12 cellular contexts compared by ENCODE assay signal in genomic region chr4:38574559-38575333, GRCh38.
DNase-seq lines count a peak whose midpoint lies in the region; ATAC-seq and TF ChIP-seq lines count a peak whose summit lies in the region.
"Had no signal": no experiment of that assay in that cellular context is flagged by ENCODE, and none has a peak within 500 bp of the region (broad histone marks: within the 10 kb centered on the region; RNA-seq: fewer than 3 reads in every experiment).

No MANE protein-coding gene starts in this region.

- peaks cover 4% of the 10 kb centered on the region for H3K27me3 Mint-ChIP-seq in activated naive CD4-positive, alpha-beta T cell treated with anti-CD3 and anti-CD28 coated beads, Interleukin-2, amount 10 ng/mL, durations not matched to agents 7 days and 5 days

- H3K36me3 Mint-ChIP-seq in activated naive CD4-positive, alpha-beta T cell treated with anti-CD3 and anti-CD28 coated beads, Interleukin-2, amount 10 ng/mL, durations not matched to agents 7 days and 5 days = no peaks in the 10 kb centered on the region

- peaks cover 5% of the 10 kb centered on the region for H3K9me3 Mint-ChIP-seq in activated naive CD4-positive, alpha-beta T cell treated with anti-CD3 and anti-CD28 coated beads, Interleukin-2, amount 10 ng/mL, durations not matched to agents 7 days and 5 days

- ATAC-seq in right cardiac atrium (peak in 1 of 2 donors; percentile 64), lower lobe of right lung (peak; percentile 29 to 47), HG02763 (IDR thresholded peaks at IDR 0.05; ENCODE audit: unreplicated experiment) (no peak)

- no peak overlapping the region for H3K4me3 ChIP-seq in right cardiac atrium (ENCODE audit: low read length)
- H3K4me3 ChIP-seq in right atrium auricular region = no peak overlapping the region
- H3K4me3 ChIP-seq in lower lobe of right lung = no peak overlapping the region
- H3K4me3 ChIP-seq: thoracic aorta had no signal

- DNase-seq in right cardiac atrium = peak in 2 of 3 donors; percentile 41 to 57
- no peak for DNase-seq in right atrium auricular region (ENCODE audit: low spot score)
- no peak for DNase-seq in lower lobe of right lung
- DNase-seq in AG08396 (ENCODE audit: low spot score) = no peak
- DNase-seq in activated naive CD4-positive, alpha-beta T cell treated with anti-CD3 and anti-CD28 coated beads, Interleukin-2, amount 10 ng/mL, durations not matched to agents 7 days and 5 days = no peak
- no peak for DNase-seq in NCI-H2107 treated with DMSO at 0.1 percent for 48 hours (lab: John Stamatoyannopoulos, UW; ENCODE audit: unreplicated experiment)
- DNase-seq: activated CD8-positive, alpha-beta memory T cell treated with anti-CD3 and anti-CD28 coated beads, Interleukin-2, amount 50 U/mL, for 4 hours; NCI-H2227 treated with DMSO at 0.1 percent for 48 hours; stimulated activated CD4-positive, alpha-beta T cell treated with anti-CD3 and anti-CD28 coated beads, Interleukin-4, amount 100 ng/mL, for 24 hours had no signal

- WGBS in right cardiac atrium = 72% methylated on average over 17 of the region's 17 CpGs

- TF ChIP-seq CTCF in right atrium auricular region (IDR thresholded peaks at IDR 0.05) (no peak), lower lobe of right lung (IDR thresholded peaks at IDR 0.05) (no peak)

- no peaks in the 10 kb centered on the region for H3K4me1 Mint-ChIP-seq in activated naive CD4-positive, alpha-beta T cell treated with anti-CD3 and anti-CD28 coated beads, Interleukin-2, amount 10 ng/mL, durations not matched to agents 7 days and 5 days

- no peak overlapping the region for H3K27ac Mint-ChIP-seq in activated naive CD4-positive, alpha-beta T cell treated with anti-CD3 and anti-CD28 coated beads, Interleukin-2, amount 10 ng/mL, durations not matched to agents 7 days and 5 days

- no peaks in the 10 kb centered on the region for H3K9me3 ChIP-seq in right cardiac atrium (ENCODE audit: control insufficient read depth, low read length)
- no peaks in the 10 kb centered on the region for H3K9me3 ChIP-seq in right atrium auricular region
- no peaks in the 10 kb centered on the region for H3K9me3 ChIP-seq in lower lobe of right lung
- H3K9me3 ChIP-seq: thoracic aorta had no signal

- H3K27ac ChIP-seq in right cardiac atrium (ENCODE audit: low read length) = no peak overlapping the region
- no peak overlapping the region for H3K27ac ChIP-seq in right atrium auricular region
- peak overlapping the region; percentile 36 for H3K27ac ChIP-seq in angular gyrus (ENCODE audit: low read depth, low read length)
- H3K27ac ChIP-seq in lower lobe of right lung = no peak overlapping the region
- H3K27ac ChIP-seq: thoracic aorta had no signal

- H3K27me3 ChIP-seq in right cardiac atrium (ENCODE audit: control insufficient read depth, insufficient read depth) (no peaks in the 10 kb centered on the region), right atrium auricular region (no peaks in the 10 kb centered on the region), lower lobe of right lung (ENCODE audit: low read depth) (no peaks in the 10 kb centered on the region)

- CTCF ChIA-PET in activated naive CD4-positive, alpha-beta T cell treated with anti-CD3 and anti-CD28 coated beads, Interleukin-2, amount 10 ng/mL, durations not matched to agents 7 days and 5 days (lab: Charles Lee) = no interaction called here

- H3K36me3 ChIP-seq in right atrium auricular region = no peaks in the 10 kb centered on the region
- no peaks in the 10 kb centered on the region for H3K36me3 ChIP-seq in lower lobe of right lung
- H3K36me3 ChIP-seq: thoracic aorta had no signal

- H3K4me3 Mint-ChIP-seq in activated naive CD4-positive, alpha-beta T cell treated with anti-CD3 and anti-CD28 coated beads, Interleukin-2, amount 10 ng/mL, durations not matched to agents 7 days and 5 days = no peak overlapping the region

- intact Hi-C loops in right cardiac atrium (cut with DNase I) = no loop called here
- intact Hi-C loops in lower lobe of right lung (cut with DNase I) = no loop called here

- no peaks in the 10 kb centered on the region for H3K4me1 ChIP-seq in right cardiac atrium (ENCODE audit: control insufficient read depth, insufficient read depth, low read length)
- peaks cover 0 to 7% of the 10 kb centered on the region in 2 donors for H3K4me1 ChIP-seq in right atrium auricular region
- H3K4me1 ChIP-seq in lower lobe of right lung = peaks cover 11% of the 10 kb centered on the region

Comparison
In these comparisons a context has a peak if more than half of its experiments do, and no peak if none do; other contexts are left out.
1. DNase-seq: peak in right cardiac atrium (2 of 3); none in right atrium auricular region (single experiment), lower lobe of right lung (single experiment), AG08396 (single experiment), activated naive CD4-positive, alpha-beta T cell treated with anti-CD3 and anti-CD28 coated beads, Interleukin-2, amount 10 ng/mL, durations not matched to agents 7 days and 5 days (single experiment) and NCI-H2107 treated with DMSO at 0.1 percent for 48 hours (single experiment).